Comparison of ENCODE assay signal across 25 cellular contexts in the genomic region with DNA sequence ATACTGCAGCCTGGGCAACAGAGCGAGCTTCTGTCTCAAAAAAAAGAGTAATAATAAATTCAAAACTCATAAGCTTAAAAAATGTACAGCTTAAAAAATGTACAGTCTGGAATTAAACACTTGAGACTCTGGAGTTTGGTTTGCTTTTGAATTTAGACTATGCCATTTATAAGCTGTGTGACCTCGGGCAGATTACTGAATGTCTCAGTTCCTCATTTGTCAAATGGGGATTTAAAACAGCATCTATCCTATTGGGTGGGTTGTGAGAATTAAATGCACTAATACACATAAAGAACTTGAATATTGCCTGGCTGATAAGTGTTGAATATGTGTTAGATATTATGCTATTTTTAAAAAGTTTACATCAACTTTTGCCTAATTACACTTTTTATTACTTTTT.
DNase-seq lines count a peak whose midpoint lies in the region; ATAC-seq, FAIRE-seq and TF ChIP-seq lines count a peak whose summit lies in the region.
"Had no signal": no experiment of that assay in that cellular context is flagged by ENCODE, and none has a peak within 500 bp of the region (broad histone marks: within the 10 kb centered on the region; RNA-seq: fewer than 3 reads in every experiment).

No MANE protein-coding gene starts in this region.

- peaks cover 17% of the 10 kb centered on the region for H3K4me1 ChIP-seq in Karpas-422 (ENCODE audit: low read length)
- H3K4me1 ChIP-seq: HAP-1 had no signal

- H3K4me3 ChIP-seq in GM12865 (ENCODE audit: low read depth, low read length) (no peak overlapping the region), Karpas-422 (ENCODE audit: low read length) (no peak overlapping the region)
- H3K4me3 ChIP-seq: BLaER1, HAP-1, MG63 had no signal

- H4K20me1 ChIP-seq in Karpas-422 (ENCODE audit: insufficient read depth, low read depth, low read length) = no peaks in the 10 kb centered on the region
- H4K20me1 ChIP-seq: BLaER1 had no signal

- no peak for ATAC-seq in HG02884 (IDR thresholded peaks at IDR 0.05; ENCODE audit: unreplicated experiment)
- no peak for ATAC-seq in CD4-positive, alpha-beta T cell (ENCODE audit: poor library complexity)
- ATAC-seq in left colon = no peak
- ATAC-seq: GM23338, PC-3 had no signal

- no peak overlapping the region for H3K4me2 ChIP-seq in Karpas-422 (ENCODE audit: low read depth, low read length, poor library complexity, severe bottlenecking)
- H3K4me2 ChIP-seq: BLaER1, SK-N-SH had no signal

- TF ChIP-seq CTCF in D721Med (IDR thresholded peaks at IDR 0.05; ENCODE audit: insufficient read depth, missing control alignments) = no peak
- no peak for TF ChIP-seq CTCF in GM12865 (IDR thresholded peaks at IDR 0.05; ENCODE audit: insufficient read depth, low read depth, low read length, missing control alignments)
- TF ChIP-seq CTCF in CD4-positive, alpha-beta T cell (IDR thresholded peaks at IDR 0.05) = no peak

- 0 out of 2 replicates have a peak, but pooled peaks cover 9% of the 10 kb centered on the region for H3K36me3 ChIP-seq in Karpas-422 (ENCODE audit: insufficient read depth, low read length)
- H3K36me3 ChIP-seq: HAP-1, MG63 had no signal

- intact Hi-C loops in CD4-positive, alpha-beta T cell (cut with DNase I, micrococcal nuclease) = no loop called here
- intact Hi-C loops in left colon (cut with DNase I, micrococcal nuclease) = no loop called here

- DNase-seq in D721Med (ENCODE audit: insufficient read length, low spot score) (no peak), GM12865 (ENCODE audit: low read depth) (peak; percentile 22), Karpas-422 (peak; percentile 56), germinal center (ENCODE audit: low spot score) (peak; percentile 8), left colon (no peak)
- no peak for DNase-seq in CD4-positive, alpha-beta T cell
- DNase-seq: CD4-positive, alpha-beta memory T cell; COR-L47; GDM1; HFFc6; KBM-7; MG63; NCI-H1092; NCI-H1417 treated with DMSO at 0.1 percent for 48 hours; NCI-H1694 treated with DMSO at 0.1 percent for 48 hours; NCI-H2081; NCI-H2227 treated with DMSO at 0.1 percent for 48 hours; PC-3; SK-N-SH; SW 1271 had no signal

- peaks cover 29% of the 10 kb centered on the region; the same call in 1 of the 2 replicates for H3K79me2 ChIP-seq in Karpas-422 (ENCODE audit: low read length)

- CTCF ChIA-PET in CD4-positive, alpha-beta T cell (lab: Charles Lee) = no interaction called here

- H2AFZ ChIP-seq in Karpas-422 (ENCODE audit: low read length) = no peak overlapping the region
- H2AFZ ChIP-seq: GM23338 had no signal

- H3K9me2 ChIP-seq in Karpas-422 (replicated peaks; ENCODE audit: insufficient read depth, low read length) = no peaks in the 10 kb centered on the region
- H3K9me2 ChIP-seq: SK-N-SH had no signal

- FAIRE-seq in D721Med (lab: Jason Lieb, UNC) = peak; percentile 41

- no peak overlapping the region for H3K9ac ChIP-seq in Karpas-422 (ENCODE audit: low read length)
- H3K9ac ChIP-seq: BLaER1, SK-N-SH had no signal

- no peaks in the 10 kb centered on the region for H3K9me3 ChIP-seq in Karpas-422 (ENCODE audit: low read length)
- H3K9me3 ChIP-seq in CD4-positive, alpha-beta T cell (ENCODE audit: control insufficient read depth, low read length) = no peaks in the 10 kb centered on the region
- H3K9me3 ChIP-seq: BLaER1, HAP-1, MG63, SK-N-SH had no signal

- H3K27ac Mint-ChIP-seq in CD4-positive, alpha-beta T cell = no peak overlapping the region
- H3K27ac Mint-ChIP-seq: CD4-positive, alpha-beta memory T cell; GM23338; HFFc6; T-helper 1 cell treated with Interleukin-12 subunit alpha and Interleukin-12 subunit beta and Interleukin-4 antibody, amounts not matched to agents 30 μg/mL and 1 μg/mL, for 36 hours had no signal

- H3K27ac ChIP-seq in Karpas-422 (ENCODE audit: low read length) = no peak overlapping the region
- H3K27ac ChIP-seq in CD4-positive, alpha-beta T cell (ENCODE audit: low read depth, low read length) = no peak overlapping the region
- H3K27ac ChIP-seq: BLaER1 had no signal

- H3K4me1 Mint-ChIP-seq in CD4-positive, alpha-beta T cell (ENCODE audit: low read depth) = peaks cover 9% of the 10 kb centered on the region

- peaks cover 58% of the 10 kb centered on the region for H3K36me3 Mint-ChIP-seq in CD4-positive, alpha-beta T cell (ENCODE audit: low read depth)

- no peaks in the 10 kb centered on the region for H3K27me3 Mint-ChIP-seq in CD4-positive, alpha-beta T cell
- H3K27me3 Mint-ChIP-seq: CD4-positive, alpha-beta memory T cell had no signal

- H3K9me3 Mint-ChIP-seq in CD4-positive, alpha-beta T cell = no peaks in the 10 kb centered on the region
- H3K9me3 Mint-ChIP-seq: HFFc6; T-helper 1 cell treated with Interleukin-12 subunit alpha and Interleukin-12 subunit beta and Interleukin-4 antibody, amounts not matched to agents 30 μg/mL and 1 μg/mL, for 36 hours had no signal

- POLR2A ChIA-PET in CD4-positive, alpha-beta T cell (lab: Charles Lee) = no interaction called here

- no peak overlapping the region for H3K4me3 Mint-ChIP-seq in CD4-positive, alpha-beta T cell
- H3K4me3 Mint-ChIP-seq: CD4-positive, alpha-beta memory T cell; HFFc6; T-helper 1 cell treated with Interleukin-12 subunit alpha and Interleukin-12 subunit beta and Interleukin-4 antibody, amounts not matched to agents 30 μg/mL and 1 μg/mL, for 36 hours had no signal

- no peaks in the 10 kb centered on the region for H3K27me3 ChIP-seq in Karpas-422 (ENCODE audit: low read length)
- no peaks in the 10 kb centered on the region for H3K27me3 ChIP-seq in CD4-positive, alpha-beta T cell (ENCODE audit: control insufficient read depth, insufficient read depth, low read length)
- H3K27me3 ChIP-seq: BLaER1, MG63 had no signal

Comparison
In these comparisons a context has a peak if more than half of its experiments do, and no peak if none do; other contexts are left out.
1. DNase-seq: peak in GM12865 (single experiment), Karpas-422 (single experiment) and germinal center (single experiment); none in D721Med (single experiment), CD4-positive, alpha-beta T cell (0 of 10) and left colon (0 of 2).